2 cellular contexts compared by ENCODE assay signal in genomic region chr1:169111472-169111871, GRCh38.
TF ChIP-seq lines count a peak whose summit lies in the region.

No MANE protein-coding gene starts in this region.

TF ChIP-seq in SK-N-SH, 30 proteins besides CTCF, POLR2A, EP300 and RAD21 (continued from another document):
- no peak for TF ChIP-seq IRF3 (IDR thresholded peaks at IDR 0.05; ENCODE audit: low read depth, low read length)
- no peak for TF ChIP-seq FOXJ3 (CRISPR knock-in tag; IDR thresholded peaks at IDR 0.05)
- TF ChIP-seq TEAD4 (IDR thresholded peaks at IDR 0.05; ENCODE audit: borderline replicate concordance, insufficient read depth), result no peak
- TF ChIP-seq ELF1 (IDR thresholded peaks at IDR 0.05), result no peak
- TF ChIP-seq, protein P1, sequence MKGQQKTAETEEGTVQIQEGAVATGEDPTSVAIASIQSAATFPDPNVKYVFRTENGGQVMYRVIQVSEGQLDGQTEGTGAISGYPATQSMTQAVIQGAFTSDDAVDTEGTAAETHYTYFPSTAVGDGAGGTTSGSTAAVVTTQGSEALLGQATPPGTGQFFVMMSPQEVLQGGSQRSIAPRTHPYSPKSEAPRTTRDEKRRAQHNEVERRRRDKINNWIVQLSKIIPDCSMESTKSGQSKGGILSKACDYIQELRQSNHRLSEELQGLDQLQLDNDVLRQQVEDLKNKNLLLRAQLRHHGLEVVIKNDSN (IDR thresholded peaks at IDR 0.05; ENCODE audit: borderline replicate concordance, low read depth), result no peak
- TF ChIP-seq NFIC (IDR thresholded peaks at IDR 0.05; ENCODE audit: borderline replicate concordance), result no peak
- no peak for TF ChIP-seq RXRA (IDR thresholded peaks at IDR 0.05; ENCODE audit: borderline replicate concordance, low read depth)
- no peak for TF ChIP-seq MAX (IDR thresholded peaks at IDR 0.05; ENCODE audit: low read depth)

TF ChIP-seq in SK-N-SH treated with all-trans-retinoic acid at 6 μM for 48 hours, 23 proteins besides CTCF, POLR2A, EP300 and RAD21 (continued from another document):
- TF ChIP-seq, protein P2, sequence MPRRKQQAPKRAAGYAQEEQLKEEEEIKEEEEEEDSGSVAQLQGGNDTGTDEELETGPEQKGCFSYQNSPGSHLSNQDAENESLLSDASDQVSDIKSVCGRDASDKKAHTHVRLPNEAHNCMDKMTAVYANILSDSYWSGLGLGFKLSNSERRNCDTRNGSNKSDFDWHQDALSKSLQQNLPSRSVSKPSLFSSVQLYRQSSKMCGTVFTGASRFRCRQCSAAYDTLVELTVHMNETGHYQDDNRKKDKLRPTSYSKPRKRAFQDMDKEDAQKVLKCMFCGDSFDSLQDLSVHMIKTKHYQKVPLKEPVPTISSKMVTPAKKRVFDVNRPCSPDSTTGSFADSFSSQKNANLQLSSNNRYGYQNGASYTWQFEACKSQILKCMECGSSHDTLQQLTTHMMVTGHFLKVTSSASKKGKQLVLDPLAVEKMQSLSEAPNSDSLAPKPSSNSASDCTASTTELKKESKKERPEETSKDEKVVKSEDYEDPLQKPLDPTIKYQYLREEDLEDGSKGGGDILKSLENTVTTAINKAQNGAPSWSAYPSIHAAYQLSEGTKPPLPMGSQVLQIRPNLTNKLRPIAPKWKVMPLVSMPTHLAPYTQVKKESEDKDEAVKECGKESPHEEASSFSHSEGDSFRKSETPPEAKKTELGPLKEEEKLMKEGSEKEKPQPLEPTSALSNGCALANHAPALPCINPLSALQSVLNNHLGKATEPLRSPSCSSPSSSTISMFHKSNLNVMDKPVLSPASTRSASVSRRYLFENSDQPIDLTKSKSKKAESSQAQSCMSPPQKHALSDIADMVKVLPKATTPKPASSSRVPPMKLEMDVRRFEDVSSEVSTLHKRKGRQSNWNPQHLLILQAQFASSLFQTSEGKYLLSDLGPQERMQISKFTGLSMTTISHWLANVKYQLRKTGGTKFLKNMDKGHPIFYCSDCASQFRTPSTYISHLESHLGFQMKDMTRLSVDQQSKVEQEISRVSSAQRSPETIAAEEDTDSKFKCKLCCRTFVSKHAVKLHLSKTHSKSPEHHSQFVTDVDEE (CRISPR knock-in tag; IDR thresholded peaks at IDR 0.05), result no peak
- TF ChIP-seq PPARA (CRISPR knock-in tag; IDR thresholded peaks at IDR 0.05; ENCODE audit: borderline replicate concordance) (no peak), CSDC2 (CRISPR knock-in tag; IDR thresholded peaks at IDR 0.05) (no peak), BACH2 (CRISPR knock-in tag; IDR thresholded peaks at IDR 0.05; ENCODE audit: borderline replicate concordance) (no peak), CSRNP3 (CRISPR knock-in tag; IDR thresholded peaks at IDR 0.05) (no peak), ISL1 (CRISPR knock-in tag; IDR thresholded peaks at IDR 0.05) (no peak), ZNF8 (CRISPR knock-in tag; IDR thresholded peaks at IDR 0.05) (no peak), ARNTL (CRISPR knock-in tag; IDR thresholded peaks at IDR 0.05; ENCODE audit: borderline replicate concordance, low read depth) (no peak), ZFP3 (CRISPR knock-in tag; IDR thresholded peaks at IDR 0.05) (no peak), ZNF70 (CRISPR knock-in tag; IDR thresholded peaks at IDR 0.05) (no peak), ZFP30 (CRISPR knock-in tag; IDR thresholded peaks at IDR 0.05) (no peak), ESRRG (CRISPR knock-in tag; IDR thresholded peaks at IDR 0.05) (no peak)
- TF ChIP-seq, protein P3, sequence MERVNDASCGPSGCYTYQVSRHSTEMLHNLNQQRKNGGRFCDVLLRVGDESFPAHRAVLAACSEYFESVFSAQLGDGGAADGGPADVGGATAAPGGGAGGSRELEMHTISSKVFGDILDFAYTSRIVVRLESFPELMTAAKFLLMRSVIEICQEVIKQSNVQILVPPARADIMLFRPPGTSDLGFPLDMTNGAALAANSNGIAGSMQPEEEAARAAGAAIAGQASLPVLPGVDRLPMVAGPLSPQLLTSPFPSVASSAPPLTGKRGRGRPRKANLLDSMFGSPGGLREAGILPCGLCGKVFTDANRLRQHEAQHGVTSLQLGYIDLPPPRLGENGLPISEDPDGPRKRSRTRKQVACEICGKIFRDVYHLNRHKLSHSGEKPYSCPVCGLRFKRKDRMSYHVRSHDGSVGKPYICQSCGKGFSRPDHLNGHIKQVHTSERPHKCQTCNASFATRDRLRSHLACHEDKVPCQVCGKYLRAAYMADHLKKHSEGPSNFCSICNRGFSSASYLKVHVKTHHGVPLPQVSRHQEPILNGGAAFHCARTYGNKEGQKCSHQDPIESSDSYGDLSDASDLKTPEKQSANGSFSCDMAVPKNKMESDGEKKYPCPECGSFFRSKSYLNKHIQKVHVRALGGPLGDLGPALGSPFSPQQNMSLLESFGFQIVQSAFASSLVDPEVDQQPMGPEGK (CRISPR knock-in tag; IDR thresholded peaks at IDR 0.05; ENCODE audit: borderline replicate concordance), result no peak
TF ChIP-seq in SK-N-SH treated with all-trans-retinoic acid at 6 μM for 48 hours: peak in this region for 0.
